18 cellular contexts compared by ENCODE assay signal in the genomic region with DNA sequence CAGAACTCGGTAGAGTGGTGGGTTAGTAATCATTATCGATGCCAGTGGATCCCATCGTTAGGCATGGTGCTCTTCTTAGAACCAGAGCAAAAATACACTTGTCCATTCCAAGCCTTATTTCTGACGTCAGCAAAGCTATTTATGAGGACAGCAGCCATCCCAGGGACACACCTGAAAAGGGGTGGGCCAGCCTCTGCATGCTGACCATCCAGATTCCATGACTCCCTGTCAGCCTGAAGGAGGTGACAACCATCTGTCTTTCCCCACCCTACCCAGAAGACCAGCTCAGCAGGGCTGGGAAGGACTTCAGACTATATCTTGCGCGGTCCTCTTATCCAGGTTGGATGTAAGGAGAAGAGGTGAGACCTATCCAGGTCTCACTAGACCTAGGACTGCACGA. TPM values are rescaled to one million over a fixed set of nuclear protein-coding genes. Genes with fewer than 3 reads are reported as not detected.
DNase-seq lines count a peak whose midpoint lies in the region; ATAC-seq and TF ChIP-seq lines count a peak whose summit lies in the region.
"Had no signal": no experiment of that assay in that cellular context is flagged by ENCODE, and none has a peak within 500 bp of the region (broad histone marks: within the 10 kb centered on the region; RNA-seq: fewer than 3 reads in every experiment).

No MANE protein-coding gene starts in this region.

- H3K27ac Mint-ChIP-seq in activated CD8-positive, alpha-beta memory T cell treated with anti-CD3 and anti-CD28 coated beads, Interleukin-2, amount 10 ng/mL, durations not matched to agents 7 days and 5 days: no peak overlapping the region
- peak overlapping the region; percentile 61 for H3K27ac Mint-ChIP-seq in type B pancreatic cell
- H3K27ac Mint-ChIP-seq: CD14-positive monocyte; CD8-positive, alpha-beta T cell; HFFc6 had no signal

- CTCF ChIA-PET in activated CD8-positive, alpha-beta memory T cell treated with anti-CD3 and anti-CD28 coated beads, Interleukin-2, amount 10 ng/mL, durations not matched to agents 7 days and 5 days (lab: Charles Lee): no interaction called here

- no peaks in the 10 kb centered on the region for H3K9me3 Mint-ChIP-seq in activated CD8-positive, alpha-beta memory T cell treated with anti-CD3 and anti-CD28 coated beads, Interleukin-2, amount 10 ng/mL, durations not matched to agents 7 days and 5 days (ENCODE audit: low read depth)
- no peaks in the 10 kb centered on the region for H3K9me3 Mint-ChIP-seq in type B pancreatic cell
- H3K9me3 Mint-ChIP-seq: CD8-positive, alpha-beta T cell; HFFc6 had no signal

- H3K36me3 Mint-ChIP-seq in activated CD8-positive, alpha-beta memory T cell treated with anti-CD3 and anti-CD28 coated beads, Interleukin-2, amount 10 ng/mL, durations not matched to agents 7 days and 5 days: no peaks in the 10 kb centered on the region
- no peaks in the 10 kb centered on the region for H3K36me3 Mint-ChIP-seq in type B pancreatic cell
- H3K36me3 Mint-ChIP-seq: CD14-positive monocyte; CD8-positive, alpha-beta T cell had no signal

- peaks cover 15% of the 10 kb centered on the region for H3K27me3 Mint-ChIP-seq in activated CD8-positive, alpha-beta memory T cell treated with anti-CD3 and anti-CD28 coated beads, Interleukin-2, amount 10 ng/mL, durations not matched to agents 7 days and 5 days
- peaks cover 22% of the 10 kb centered on the region for H3K27me3 Mint-ChIP-seq in type B pancreatic cell

- no peak for ATAC-seq in activated CD8-positive, alpha-beta memory T cell treated with anti-CD3 and anti-CD28 coated beads, Interleukin-2, amount 10 ng/mL, durations not matched to agents 7 days and 5 days
- ATAC-seq: CD8-positive, alpha-beta T cell had no signal

- TF ChIP-seq CTCF in type B pancreatic cell (conservative IDR thresholded peaks at IDR 0.05): no peak

- peak; percentile 31 for DNase-seq in activated CD8-positive, alpha-beta memory T cell treated with anti-CD3 and anti-CD28 coated beads, Interleukin-2, amount 10 ng/mL, durations not matched to agents 7 days and 5 days
- DNase-seq in activated CD8-positive, alpha-beta memory T cell treated with anti-CD3 and anti-CD28 coated beads, Interleukin-2, amount 50 U/mL, for 4 hours: no peak
- peak; percentile 53 for DNase-seq in islet precursor cell
- no peak for DNase-seq in type B pancreatic cell (ENCODE audit: extremely low spot score, unreplicated experiment)
- no peak for DNase-seq in mesenteric fat pad (ENCODE audit: low spot score)
- no peak for DNase-seq in globus pallidus (ENCODE audit: low spot score)
- DNase-seq in NCI-H2081 (lab: John Stamatoyannopoulos, UW): no peak
- DNase-seq: COR-L47, DMS153, DND-41, GDM1, HCEC 1CT, HFFc6 had no signal

- H3K4me3 Mint-ChIP-seq in activated CD8-positive, alpha-beta memory T cell treated with anti-CD3 and anti-CD28 coated beads, Interleukin-2, amount 10 ng/mL, durations not matched to agents 7 days and 5 days: no peak overlapping the region
- H3K4me3 Mint-ChIP-seq in type B pancreatic cell: no peak overlapping the region
- H3K4me3 Mint-ChIP-seq: CD8-positive, alpha-beta T cell; HFFc6 had no signal

- H3K27ac ChIP-seq in cingulate gyrus (ENCODE audit: low read depth, low read length): peak overlapping the region; percentile 96
- H3K27ac ChIP-seq: 22Rv1 had no signal

- H3K4me1 Mint-ChIP-seq in activated CD8-positive, alpha-beta memory T cell treated with anti-CD3 and anti-CD28 coated beads, Interleukin-2, amount 10 ng/mL, durations not matched to agents 7 days and 5 days: peaks cover 7% of the 10 kb centered on the region
- H3K4me1 Mint-ChIP-seq in type B pancreatic cell (ENCODE audit: unreplicated experiment): peaks cover 14% of the 10 kb centered on the region

RNA-seq across cellular contexts. Expression of a gene that starts 5.7 kb away (rescaled TPM):
- under 1 TPM in 1 of 2 experiments, not detected in 1; 0.37 TPM for total RNA-seq in activated CD8-positive, alpha-beta memory T cell treated with anti-CD3 and anti-CD28 coated beads, Interleukin-2, amount 10 ng/mL, durations not matched to agents 7 days and 5 days
- total RNA-seq in type B pancreatic cell (ENCODE audit: low replicate concordance): 0.46 and 0.59 TPM in 2 replicates
- not detected for total RNA-seq in mesenteric fat pad
- total RNA-seq: A673 had no signal

Comparison
In these comparisons a context has a peak if more than half of its experiments do, and no peak if none do; other contexts are left out.
1. DNase-seq: peak in activated CD8-positive, alpha-beta memory T cell treated with anti-CD3 and anti-CD28 coated beads, Interleukin-2, amount 10 ng/mL, durations not matched to agents 7 days and 5 days (single experiment) and islet precursor cell (single experiment); none in activated CD8-positive, alpha-beta memory T cell treated with anti-CD3 and anti-CD28 coated beads, Interleukin-2, amount 50 U/mL, for 4 hours (single experiment), type B pancreatic cell (single experiment), mesenteric fat pad (single experiment), globus pallidus (single experiment) and NCI-H2081 (0 of 2).